10 cellular contexts compared by ENCODE assay signal in genomic region chr10:58514102-58514472, GRCh38. TPM values are rescaled to one million over a fixed set of nuclear protein-coding genes. Genes with fewer than 3 reads are reported as not detected.
DNase-seq lines count a peak whose midpoint lies in the region; ATAC-seq and TF ChIP-seq lines count a peak whose summit lies in the region.
"Had no signal": no experiment of that assay in that cellular context is flagged by ENCODE, and none has a peak within 500 bp of the region (broad histone marks: within the 10 kb centered on the region; RNA-seq: fewer than 3 reads in every experiment).

No MANE protein-coding gene starts in this region.

- no peak for DNase-seq in AG10803 (ENCODE audit: low read depth)
- no peak for DNase-seq in endothelial cell (ENCODE audit: low spot score)
- DNase-seq in neural progenitor cell (ENCODE audit: low spot score): no peak
- DNase-seq in medulla oblongata (ENCODE audit: extremely low spot score): no peak
- no peak for DNase-seq in COLO668 (lab: John Stamatoyannopoulos, UW; ENCODE audit: unreplicated experiment)
- DNase-seq: retina had no signal

- H3K4me1 ChIP-seq in Loucy (ENCODE audit: insufficient read depth, low read length, poor library complexity, severe bottlenecking) (no peaks in the 10 kb centered on the region), neural progenitor cell (no peaks in the 10 kb centered on the region)

- peaks cover 10% of the 10 kb centered on the region for H3K4me1 Mint-ChIP-seq in endothelial cell (ENCODE audit: unreplicated experiment)
- H3K4me1 Mint-ChIP-seq in neural progenitor cell: peaks cover 13% of the 10 kb centered on the region

- no peaks in the 10 kb centered on the region for H3K27me3 ChIP-seq in Loucy (ENCODE audit: insufficient read depth, low read length, poor library complexity, severe bottlenecking)
- H3K27me3 ChIP-seq in neural progenitor cell: peaks cover 84% of the 10 kb centered on the region

- H3K36me3 ChIP-seq in Loucy (ENCODE audit: insufficient read depth, low read length) (no peaks in the 10 kb centered on the region), neural progenitor cell (no peaks in the 10 kb centered on the region)

- H3K9me3 ChIP-seq in Loucy (ENCODE audit: insufficient read depth, low read depth, low read length) (no peaks in the 10 kb centered on the region), neural progenitor cell (ENCODE audit: low read depth) (no peaks in the 10 kb centered on the region)

- H3K27ac Mint-ChIP-seq in endothelial cell (ENCODE audit: unreplicated experiment): no peak overlapping the region
- no peak overlapping the region for H3K27ac Mint-ChIP-seq in neural progenitor cell

- H3K27me3 Mint-ChIP-seq in endothelial cell (ENCODE audit: unreplicated experiment): peaks cover 3% of the 10 kb centered on the region
- H3K27me3 Mint-ChIP-seq in neural progenitor cell (ENCODE audit: insufficient read depth, low read depth): no peaks in the 10 kb centered on the region

- TF ChIP-seq CTCF in AG10803 (conservative IDR thresholded peaks at IDR 0.05; ENCODE audit: low read length): no peak
- no peak for TF ChIP-seq CTCF in Loucy (conservative IDR thresholded peaks at IDR 0.05; ENCODE audit: low read length)
- TF ChIP-seq CTCF in endothelial cell (IDR thresholded peaks at IDR 0.05; ENCODE audit: unreplicated experiment): no peak
- no peak for TF ChIP-seq CTCF in neural progenitor cell (IDR thresholded peaks at IDR 0.05)

- H3K4me3 ChIP-seq in AG10803 (ENCODE audit: low read length) (peak overlapping the region; percentile 80), Loucy (ENCODE audit: low read length, poor library complexity, severe bottlenecking) (no peak overlapping the region), neural progenitor cell (peak overlapping the region; percentile 88)

- H3K27ac ChIP-seq in neural progenitor cell: no peak overlapping the region
- H3K27ac ChIP-seq: HL-60 had no signal

- H3K9me2 ChIP-seq in Loucy (replicated peaks; ENCODE audit: low read depth, low read length): no peaks in the 10 kb centered on the region

- no peak for ATAC-seq in GM21825 (IDR thresholded peaks at IDR 0.05; ENCODE audit: unreplicated experiment)
- ATAC-seq in HG03097 (IDR thresholded peaks at IDR 0.05; ENCODE audit: low FRiP score, unreplicated experiment): no peak

- H3F3A ChIP-seq in Loucy (ENCODE audit: low read depth) (no peaks in the 10 kb centered on the region), neural progenitor cell (ENCODE audit: low read depth) (peaks cover 5% of the 10 kb centered on the region)

- H3K36me3 Mint-ChIP-seq in endothelial cell (ENCODE audit: low read depth, unreplicated experiment): peaks cover 5% of the 10 kb centered on the region
- no peaks in the 10 kb centered on the region for H3K36me3 Mint-ChIP-seq in neural progenitor cell

- H2AFZ ChIP-seq in Loucy (ENCODE audit: low read length) (0 out of 2 replicates have a peak overlapping the region, but pooled peaks have one; percentile 54), neural progenitor cell (replicated peaks) (no peak overlapping the region)

- H3K4me3 Mint-ChIP-seq in endothelial cell (ENCODE audit: unreplicated experiment): peak overlapping the region; percentile 92
- peak overlapping the region; percentile 91 for H3K4me3 Mint-ChIP-seq in neural progenitor cell

- H3K79me2 ChIP-seq in Loucy (ENCODE audit: insufficient read depth, low read length) (no peaks in the 10 kb centered on the region), neural progenitor cell (ENCODE audit: low read depth) (no peaks in the 10 kb centered on the region)

- H3K9me3 Mint-ChIP-seq in endothelial cell (ENCODE audit: unreplicated experiment): no peaks in the 10 kb centered on the region
- H3K9me3 Mint-ChIP-seq in neural progenitor cell: no peaks in the 10 kb centered on the region

- H3K9ac ChIP-seq in Loucy (ENCODE audit: low read depth, low read length, poor library complexity, severe bottlenecking): no peak overlapping the region
- no peak overlapping the region for H3K9ac ChIP-seq in neural progenitor cell

- no peaks in the 10 kb centered on the region for H4K20me1 ChIP-seq in Loucy (ENCODE audit: insufficient read depth, low read length, poor library complexity, severe bottlenecking)
- H4K20me1 ChIP-seq in neural progenitor cell (ENCODE audit: low read depth): peaks cover 9% of the 10 kb centered on the region

- H3K4me2 ChIP-seq in Loucy (ENCODE audit: low read depth, low read length, poor library complexity, severe bottlenecking) (no peak overlapping the region), neural progenitor cell (peak overlapping the region; percentile 99)

RNA-seq across cellular contexts. Expression of gene BICC1, which starts 1.4 kb away (rescaled TPM):
- total RNA-seq in endothelial cell (ENCODE audit: unreplicated experiment) (1.1 TPM), neural progenitor cell (ENCODE audit: low replicate concordance) (0.25 and 0.41 TPM in 2 replicates)
